ENCODE assay signal across 10 cellular contexts in genomic region chr3:126213376-126214044, GRCh38. TPM values are rescaled to one million over a fixed set of nuclear protein-coding genes. Genes with fewer than 3 reads are reported as not detected.
DNase-seq lines count a peak whose midpoint lies in the region; ATAC-seq, FAIRE-seq and TF ChIP-seq lines count a peak whose summit lies in the region.
"Had no signal": no experiment of that assay in that cellular context is flagged by ENCODE, and none has a peak within 500 bp of the region (broad histone marks: within the 10 kb centered on the region; RNA-seq: fewer than 3 reads in every experiment).

No MANE protein-coding gene starts in this region.

- H3K36me3 Mint-ChIP-seq in memory B cell = no peaks in the 10 kb centered on the region

- H3K9ac ChIP-seq in endothelial cell of umbilical vein (replicated peaks; ENCODE audit: extremely low read depth, insufficient read depth, low read length) = no peak overlapping the region

- BruUV-seq in endothelial cell of umbilical vein (replicated peaks; lab: Mats Ljungman, UMichigan) = no TSS peak

- H3K27me3 Mint-ChIP-seq in memory B cell = peaks cover 31% of the 10 kb centered on the region

- CTCF ChIA-PET in endothelial cell of umbilical vein (lab: Charles Lee) = interaction anchor here (0.6 to 1.8 kb wide), 6 partner anchors 11 to 102 kb away, joined by 3 to 30 read pairs (median 4); no protein-coding TSS in a partner anchor

- no peaks in the 10 kb centered on the region for H4K20me1 ChIP-seq in endothelial cell of umbilical vein (replicated peaks; ENCODE audit: control insufficient read depth, extremely low read depth, insufficient read depth, low read length)

- DNase-seq in RPMI7951 (ENCODE audit: low read depth) (peak; percentile 8), endothelial cell of umbilical vein (ENCODE audit: low read depth, low spot score) (no peak), memory B cell (ENCODE audit: low spot score in 2 of 2) (no peak), T1000 (lab: John Stamatoyannopoulos, UW) (no peak)
- no peak for DNase-seq in activated CD4-positive, alpha-beta T cell treated with anti-CD3 and anti-CD28 coated beads, Interleukin-2, amount 50 U/mL, for 1 hour
- DNase-seq: NCI-H774 had no signal

- TF ChIP-seq CTCF in endothelial cell of umbilical vein (IDR thresholded peaks at IDR 0.05; ENCODE audit: extremely low read depth in 1 of 2, insufficient read depth in 1 of 2, low read depth in 1 of 2, low read length in 2 of 2) = no peak

- peak overlapping the region; percentile 87 for H2AFZ ChIP-seq in endothelial cell of umbilical vein (ENCODE audit: low read depth, low read length)

- no peak for ATAC-seq in memory B cell (ENCODE audit: low read depth)
- ATAC-seq in GM21515 (IDR thresholded peaks at IDR 0.05; ENCODE audit: unreplicated experiment) = no peak
- ATAC-seq in GM21526 (IDR thresholded peaks at IDR 0.05; ENCODE audit: low FRiP score, unreplicated experiment) = no peak
- ATAC-seq: GM12878 had no signal

- peaks cover 24 to 32% of the 10 kb centered on the region in 2 experiments for H3K27me3 ChIP-seq in endothelial cell of umbilical vein (ENCODE audit: control insufficient read depth in 2 of 2, insufficient read depth in 2 of 2, low read length in 2 of 2)
- H3K27me3 ChIP-seq in thymus (ENCODE audit: control insufficient read depth, insufficient read depth) = peaks cover 35% of the 10 kb centered on the region

- 12% methylated on average over 50 of the region's 50 CpGs for WGBS in thymus

- H3K27ac ChIP-seq in endothelial cell of umbilical vein (ENCODE audit: insufficient read depth, low read depth, low read length) (no peak overlapping the region), thymus (ENCODE audit: low read depth) (no peak overlapping the region)

- H3K4me3 Mint-ChIP-seq in memory B cell = peak overlapping the region; percentile 25

- peaks cover 10% of the 10 kb centered on the region for H3K4me1 Mint-ChIP-seq in memory B cell

- intact Hi-C loops in endothelial cell of umbilical vein (cut with micrococcal nuclease) = loop anchor here (1.0 to 5.0 kb wide), 2 partner anchors 15 to 81 kb away; no protein-coding TSS in a partner anchor

- peak overlapping the region; percentile 75 for H3K4me2 ChIP-seq in endothelial cell of umbilical vein (ENCODE audit: insufficient read depth, low read length)

- peak overlapping the region in 2 of 3 experiments; percentile 31 to 34 for H3K4me3 ChIP-seq in endothelial cell of umbilical vein (replicated peaks in 1 of 3; ENCODE audit: insufficient read depth in 1 of 3, low read depth in 1 of 3, low read length in 3 of 3)
- peak overlapping the region; percentile 16 for H3K4me3 ChIP-seq in thymus (ENCODE audit: low read length)
- H3K4me3 ChIP-seq: GM12878 had no signal

- no peaks in the 10 kb centered on the region for H3K9me1 ChIP-seq in endothelial cell of umbilical vein (replicated peaks; ENCODE audit: control insufficient read depth, extremely low read depth, insufficient read depth, low read length)

- POLR2A ChIA-PET in endothelial cell of umbilical vein (lab: Charles Lee) = no interaction called here

- no peaks in the 10 kb centered on the region for H3K36me3 ChIP-seq in endothelial cell of umbilical vein (ENCODE audit: control insufficient read depth in 2 of 2, extremely low read depth in 1 of 2, insufficient read depth in 2 of 2, low read length in 2 of 2)
- H3K36me3 ChIP-seq in thymus (ENCODE audit: control insufficient read depth, insufficient read depth) = no peaks in the 10 kb centered on the region

- no peak overlapping the region for H3K27ac Mint-ChIP-seq in memory B cell

- H3K9me3 Mint-ChIP-seq in memory B cell = no peaks in the 10 kb centered on the region

- H3K79me2 ChIP-seq in endothelial cell of umbilical vein (ENCODE audit: control insufficient read depth, insufficient read depth, low read length) = no peaks in the 10 kb centered on the region

- no peak for TF ChIP-seq POLR2A in endothelial cell of umbilical vein (IDR thresholded peaks at IDR 0.05; ENCODE audit: low read depth, low read length)

- no peaks in the 10 kb centered on the region for H3K9me3 ChIP-seq in endothelial cell of umbilical vein (replicated peaks; ENCODE audit: control insufficient read depth, insufficient read depth, low read length)
- no peaks in the 10 kb centered on the region for H3K9me3 ChIP-seq in thymus (ENCODE audit: control insufficient read depth)

- H3K4me1 ChIP-seq in endothelial cell of umbilical vein (ENCODE audit: control insufficient read depth, extremely low read depth, insufficient read depth, low read length) = peaks cover 8% of the 10 kb centered on the region
- H3K4me1 ChIP-seq in thymus (ENCODE audit: control insufficient read depth, insufficient read depth, low read length) = no peaks in the 10 kb centered on the region

- FAIRE-seq in endothelial cell of umbilical vein (lab: Jason Lieb, UNC) = no peak
- FAIRE-seq: GM12878 had no signal

- dilution Hi-C loops in endothelial cell of umbilical vein (cut with MboI; ENCODE audit: extremely low pct_ligation_motif_present, low sequenced_read_pairs) = no loop called here

TF ChIP-seq in endothelial cell of umbilical vein, 7 proteins besides CTCF, POLR2A, EP300 and RAD21:
- TF ChIP-seq EZH2 (IDR thresholded peaks at IDR 0.05; ENCODE audit: borderline replicate concordance, low read depth, low read length, severe bottlenecking) (peak; percentile 48), MYC (IDR thresholded peaks at IDR 0.05; ENCODE audit: low read depth, low read length) (no peak), POLR2AphosphoS5 (IDR thresholded peaks at IDR 0.05; ENCODE audit: insufficient read depth, low read depth, low read length) (no peak), JUN (IDR thresholded peaks at IDR 0.05; ENCODE audit: borderline replicate concordance, insufficient read depth, insufficient read length, low read depth) (no peak)

RNA-seq across cellular contexts. Expression of gene ALDH1L1, which starts 33.1 kb away (rescaled TPM):
- total RNA-seq in RPMI7951 (2014; rRNA removed; shearing (Covaris generic)) = not detected in 2 replicates
- total RNA-seq in endothelial cell of umbilical vein = not detected in 2 replicates
- polyA plus RNA-seq in endothelial cell of umbilical vein (not detected in 2 replicates), thymus (15.6 TPM)
- not detected in 2 replicates for polyA plus RNA-seq in endothelial cell of umbilical vein (2011; cell fraction: cytosol; rRNA removed)
- polyA plus RNA-seq in endothelial cell of umbilical vein (2011; cell fraction: nucleus; rRNA removed) = not detected in 2 replicates
- not detected in 2 replicates for polyA plus RNA-seq in endothelial cell of umbilical vein (2012)
- polyA minus RNA-seq in endothelial cell of umbilical vein = not detected in 2 replicates
- polyA minus RNA-seq in endothelial cell of umbilical vein (2011; cell fraction: cytosol; rRNA and poly(A)+ RNA removed) = not detected
- not detected in 2 replicates for polyA minus RNA-seq in endothelial cell of umbilical vein (2011; cell fraction: nucleus; rRNA and poly(A)+ RNA removed)
